ENCODE assay signal across 1 cellular context in genomic region chr19:28213476-28214082, GRCh38.
TF ChIP-seq lines count a peak whose summit lies in the region.

No MANE protein-coding gene starts in this region.

TF ChIP-seq in K562, 482 proteins besides CTCF, POLR2A, EP300 and RAD21 (continued from another document):
- TF ChIP-seq, protein P1, sequence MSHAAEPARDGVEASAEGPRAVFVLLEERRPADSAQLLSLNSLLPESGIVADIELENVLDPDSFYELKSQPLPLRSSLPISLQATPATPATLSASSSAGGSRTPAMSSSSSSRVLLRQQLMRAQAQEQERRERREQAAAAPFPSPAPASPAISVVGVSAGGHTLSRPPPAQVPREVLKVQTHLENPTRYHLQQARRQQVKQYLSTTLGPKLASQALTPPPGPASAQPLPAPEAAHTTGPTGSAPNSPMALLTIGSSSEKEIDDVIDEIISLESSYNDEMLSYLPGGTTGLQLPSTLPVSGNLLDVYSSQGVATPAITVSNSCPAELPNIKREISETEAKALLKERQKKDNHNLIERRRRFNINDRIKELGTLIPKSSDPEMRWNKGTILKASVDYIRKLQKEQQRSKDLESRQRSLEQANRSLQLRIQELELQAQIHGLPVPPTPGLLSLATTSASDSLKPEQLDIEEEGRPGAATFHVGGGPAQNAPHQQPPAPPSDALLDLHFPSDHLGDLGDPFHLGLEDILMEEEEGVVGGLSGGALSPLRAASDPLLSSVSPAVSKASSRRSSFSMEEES (CRISPR knock-in tag; IDR thresholded peaks at IDR 0.05) = peak; percentile 72
- TF ChIP-seq, protein P2, sequence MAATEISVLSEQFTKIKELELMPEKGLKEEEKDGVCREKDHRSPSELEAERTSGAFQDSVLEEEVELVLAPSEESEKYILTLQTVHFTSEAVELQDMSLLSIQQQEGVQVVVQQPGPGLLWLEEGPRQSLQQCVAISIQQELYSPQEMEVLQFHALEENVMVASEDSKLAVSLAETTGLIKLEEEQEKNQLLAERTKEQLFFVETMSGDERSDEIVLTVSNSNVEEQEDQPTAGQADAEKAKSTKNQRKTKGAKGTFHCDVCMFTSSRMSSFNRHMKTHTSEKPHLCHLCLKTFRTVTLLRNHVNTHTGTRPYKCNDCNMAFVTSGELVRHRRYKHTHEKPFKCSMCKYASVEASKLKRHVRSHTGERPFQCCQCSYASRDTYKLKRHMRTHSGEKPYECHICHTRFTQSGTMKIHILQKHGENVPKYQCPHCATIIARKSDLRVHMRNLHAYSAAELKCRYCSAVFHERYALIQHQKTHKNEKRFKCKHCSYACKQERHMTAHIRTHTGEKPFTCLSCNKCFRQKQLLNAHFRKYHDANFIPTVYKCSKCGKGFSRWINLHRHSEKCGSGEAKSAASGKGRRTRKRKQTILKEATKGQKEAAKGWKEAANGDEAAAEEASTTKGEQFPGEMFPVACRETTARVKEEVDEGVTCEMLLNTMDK (IDR thresholded peaks at IDR 0.05; ENCODE audit: borderline replicate concordance, insufficient read depth, low read depth, low read length, poor library complexity, severe bottlenecking) = no peak
- peak; percentile 58 for TF ChIP-seq RBM25 (IDR thresholded peaks at IDR 0.05; ENCODE audit: low read depth, low read length, severe bottlenecking)
